15 cellular contexts compared by ENCODE assay signal in genomic region chr7:24073651-24074420, GRCh38.
DNase-seq lines count a peak whose midpoint lies in the region; ATAC-seq and TF ChIP-seq lines count a peak whose summit lies in the region.
"Had no signal": no experiment of that assay in that cellular context is flagged by ENCODE, and none has a peak within 500 bp of the region (broad histone marks: within the 10 kb centered on the region; RNA-seq: fewer than 3 reads in every experiment).

No MANE protein-coding gene starts in this region.

- no peak for ATAC-seq in central memory CD8-positive, alpha-beta T cell (replicated peaks; ENCODE audit: extremely low read depth, poor library complexity, severe bottlenecking)

- H3K4me3 ChIP-seq in BE2C (ENCODE audit: low read depth, low read length) (peak overlapping the region; percentile 25), KMS-11 (IDR thresholded peaks at IDR 0.05; ENCODE audit: insufficient read depth, low read depth, low read length) (no peak overlapping the region), neural progenitor cell (no peak overlapping the region)

- no peaks in the 10 kb centered on the region for H3K9me3 Mint-ChIP-seq in central memory CD8-positive, alpha-beta T cell
- H3K9me3 Mint-ChIP-seq in neural progenitor cell: no peaks in the 10 kb centered on the region

- H3K4me2 ChIP-seq in KMS-11 (peak overlapping the region; percentile 54; the same call in 1 of the 2 replicates), neural progenitor cell (no peak overlapping the region)
- H3K4me2 ChIP-seq: SK-N-SH had no signal

- H3K4me1 ChIP-seq in BE2C (peaks cover 14% of the 10 kb centered on the region), KMS-11 (ENCODE audit: low read depth, poor library complexity, severe bottlenecking) (peaks cover 21% of the 10 kb centered on the region), neural progenitor cell (no peaks in the 10 kb centered on the region)

- H3K27ac Mint-ChIP-seq in central memory CD8-positive, alpha-beta T cell (ENCODE audit: low read depth): peak overlapping the region; percentile 92
- H3K27ac Mint-ChIP-seq in neural progenitor cell: no peak overlapping the region
- H3K27ac Mint-ChIP-seq: HFFc6 had no signal

- DNase-seq in BE2C (peak; percentile 69), neural progenitor cell (ENCODE audit: low spot score) (no peak), NCI-H1436 treated with DMSO at 0.1 percent for 48 hours (lab: John Stamatoyannopoulos, UW) (no peak)
- DNase-seq in central memory CD8-positive, alpha-beta T cell (ENCODE audit: low spot score in 2 of 2): no peak
- DNase-seq in central memory CD4-positive, alpha-beta T cell: no peak
- DNase-seq in activated effector memory CD4-positive, alpha-beta T cell treated with anti-CD3 and anti-CD28 coated beads, Interleukin-2, amount 50 U/mL, for 16 hours: no peak
- DNase-seq: DMS53, HFFc6, IMR-90, Kasumi-1, NCI-H1930, NCI-H510A treated with DMSO at 0.1 percent for 48 hours, Right ventricle myocardium superior, SK-N-SH had no signal

- peaks cover 2% of the 10 kb centered on the region for H3K36me3 Mint-ChIP-seq in central memory CD8-positive, alpha-beta T cell (ENCODE audit: insufficient read depth)
- H3K36me3 Mint-ChIP-seq in neural progenitor cell: no peaks in the 10 kb centered on the region

- H3F3A ChIP-seq in neural progenitor cell (ENCODE audit: low read depth): no peaks in the 10 kb centered on the region

- H3K27me3 ChIP-seq in BE2C (no peaks in the 10 kb centered on the region), KMS-11 (ENCODE audit: insufficient read depth, low read depth) (no peaks in the 10 kb centered on the region), neural progenitor cell (no peaks in the 10 kb centered on the region)

- peak overlapping the region; percentile 78 for H3K4me3 Mint-ChIP-seq in central memory CD8-positive, alpha-beta T cell
- H3K4me3 Mint-ChIP-seq in neural progenitor cell: no peak overlapping the region
- H3K4me3 Mint-ChIP-seq: HFFc6 had no signal

- H3K79me2 ChIP-seq in KMS-11 (ENCODE audit: insufficient read depth, low read depth): no peaks in the 10 kb centered on the region
- no peaks in the 10 kb centered on the region for H3K79me2 ChIP-seq in neural progenitor cell (ENCODE audit: low read depth)

- H3K36me3 ChIP-seq in BE2C (no peaks in the 10 kb centered on the region), KMS-11 (ENCODE audit: insufficient read depth) (no peaks in the 10 kb centered on the region), neural progenitor cell (no peaks in the 10 kb centered on the region)

- peaks cover 18% of the 10 kb centered on the region for H3K4me1 Mint-ChIP-seq in central memory CD8-positive, alpha-beta T cell
- peaks cover 7% of the 10 kb centered on the region for H3K4me1 Mint-ChIP-seq in neural progenitor cell

- TF ChIP-seq CTCF in BE2C (IDR thresholded peaks at IDR 0.05; ENCODE audit: low read depth, low read length) (no peak), KMS-11 (conservative IDR thresholded peaks at IDR 0.05; ENCODE audit: low read depth, low read length) (no peak), neural progenitor cell (IDR thresholded peaks at IDR 0.05) (no peak)

- H3K27ac ChIP-seq in KMS-11: peak overlapping the region; percentile 85
- no peak overlapping the region for H3K27ac ChIP-seq in neural progenitor cell

- H3K9ac ChIP-seq in KMS-11 (peak overlapping the region; percentile 67; the same call in 1 of the 2 replicates), neural progenitor cell (no peak overlapping the region)
- H3K9ac ChIP-seq: SK-N-SH had no signal

- H4K20me1 ChIP-seq in KMS-11 (ENCODE audit: insufficient read depth) (no peaks in the 10 kb centered on the region), neural progenitor cell (ENCODE audit: low read depth) (no peaks in the 10 kb centered on the region)

- H3K9me3 ChIP-seq in BE2C: no peaks in the 10 kb centered on the region
- no peaks in the 10 kb centered on the region for H3K9me3 ChIP-seq in neural progenitor cell (ENCODE audit: low read depth)
- H3K9me3 ChIP-seq: SK-N-SH had no signal

- H3K27me3 Mint-ChIP-seq in central memory CD8-positive, alpha-beta T cell: no peaks in the 10 kb centered on the region
- no peaks in the 10 kb centered on the region for H3K27me3 Mint-ChIP-seq in neural progenitor cell (ENCODE audit: insufficient read depth, low read depth)

- H2AFZ ChIP-seq in KMS-11 (ENCODE audit: low read depth) (peak overlapping the region; percentile 85), neural progenitor cell (replicated peaks) (peak overlapping the region; percentile 50)
